ENCODE assay signal across 1 cellular context in the genomic region with DNA sequence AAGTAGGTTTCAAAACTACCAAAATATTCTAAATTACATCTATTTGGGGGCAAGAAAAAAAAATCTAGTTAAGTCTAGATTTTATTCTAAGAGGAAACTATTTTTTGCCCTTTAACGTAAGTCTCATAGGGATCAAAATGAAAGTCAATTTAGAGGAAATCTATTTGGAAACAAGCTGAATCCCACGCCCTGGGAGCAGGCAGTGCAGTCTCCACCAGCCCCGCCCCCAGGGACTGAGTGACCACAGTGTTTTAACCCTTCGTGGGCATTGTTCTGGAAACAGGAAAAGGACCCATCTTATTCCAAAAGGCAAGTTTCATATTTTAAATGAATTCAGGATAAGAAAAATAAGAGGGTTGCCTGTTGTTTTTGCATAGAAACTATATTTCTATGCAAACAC.
TF ChIP-seq lines count a peak whose summit lies in the region.

No MANE protein-coding gene starts in this region.

TF ChIP-seq in GM23338, 12 proteins besides CTCF, POLR2A, EP300 and RAD21 (continued from another document):
- TF ChIP-seq ZNF462 (CRISPR knock-in tag; IDR thresholded peaks at IDR 0.05) (no peak), CREB1 (CRISPR knock-in tag; IDR thresholded peaks at IDR 0.05; ENCODE audit: low read depth) (no peak), JUNB (IDR thresholded peaks at IDR 0.05; ENCODE audit: unreplicated experiment) (no peak)
